In genomic region chr5:124740991-124741583, GRCh38 we compare ENCODE assay signal across 10 cellular contexts. TPM values are rescaled to one million over a fixed set of nuclear protein-coding genes. Genes with fewer than 3 reads are reported as not detected.
DNase-seq lines count a peak whose midpoint lies in the region; TF ChIP-seq lines count a peak whose summit lies in the region.
"Had no signal": no experiment of that assay in that cellular context is flagged by ENCODE, and none has a peak within 500 bp of the region (broad histone marks: within the 10 kb centered on the region; RNA-seq: fewer than 3 reads in every experiment).

No MANE protein-coding gene starts in this region.

- H3K27me3 ChIP-seq in mucosa of rectum (ENCODE audit: control insufficient read depth in 2 of 2, insufficient read depth in 2 of 2, low read length in 2 of 2) = no peaks in the 10 kb centered on the region

- no peaks in the 10 kb centered on the region for H3K9me3 Mint-ChIP-seq in activated T-helper 1 cell treated with anti-CD3 and anti-CD28 coated beads, Interleukin-12 subunit alpha, Interleukin-12 subunit beta, Interleukin-2, Interleukin-4 antibody, amounts not matched to agents 30 ng/mL and 10 ng/mL and 1 ng/mL, durations not matched to agents 14 hours and 24 hours and 36 hours

- intact Hi-C loops in activated T-helper 1 cell treated with anti-CD3 and anti-CD28 coated beads, Interleukin-12 subunit alpha, Interleukin-12 subunit beta, Interleukin-2, Interleukin-4 antibody, amounts not matched to agents 30 ng/mL and 10 ng/mL and 1 ng/mL, durations not matched to agents 14 hours and 24 hours and 36 hours (cut with micrococcal nuclease) = no loop called here

- peak; percentile 88 for DNase-seq in Caki2 (ENCODE audit: low read depth)
- peak; percentile 92 for DNase-seq in M059J (ENCODE audit: low read depth)
- DNase-seq in choroid plexus epithelial cell (ENCODE audit: low read depth) = peak; percentile 37
- DNase-seq in activated T-helper 1 cell treated with anti-CD3 and anti-CD28 coated beads, Interleukin-12 subunit alpha, Interleukin-12 subunit beta, Interleukin-2, Interleukin-4 antibody, amounts not matched to agents 30 ng/mL and 10 ng/mL and 1 ng/mL, durations not matched to agents 14 hours and 24 hours and 36 hours (ENCODE audit: low spot score) = no peak
- no peak for DNase-seq in SHP77 treated with DMSO at 0.1 percent for 48 hours (lab: John Stamatoyannopoulos, UW)
- DNase-seq in activated T-cell treated with anti-CD3 and anti-CD28 coated beads, Interleukin-2, amount 50 U/mL, for 48 hours = no peak
- no peak for DNase-seq in mesenteric fat pad (ENCODE audit: low spot score)
- DNase-seq: stimulated activated CD4-positive, alpha-beta T cell treated with anti-CD3 and anti-CD28 coated beads, Interleukin-2, amount 100 ng/mL, for 24 hours had no signal

- H3K27me3 Mint-ChIP-seq in activated T-helper 1 cell treated with anti-CD3 and anti-CD28 coated beads, Interleukin-12 subunit alpha, Interleukin-12 subunit beta, Interleukin-2, Interleukin-4 antibody, amounts not matched to agents 30 ng/mL and 10 ng/mL and 1 ng/mL, durations not matched to agents 14 hours and 24 hours and 36 hours (ENCODE audit: insufficient read depth) = peaks cover 14% of the 10 kb centered on the region

- no peaks in the 10 kb centered on the region for H3K36me3 ChIP-seq in mucosa of rectum (ENCODE audit: control insufficient read depth in 2 of 2, insufficient read depth in 2 of 2, low read length in 2 of 2)

- H3K36me3 Mint-ChIP-seq in activated T-helper 1 cell treated with anti-CD3 and anti-CD28 coated beads, Interleukin-12 subunit alpha, Interleukin-12 subunit beta, Interleukin-2, Interleukin-4 antibody, amounts not matched to agents 30 ng/mL and 10 ng/mL and 1 ng/mL, durations not matched to agents 14 hours and 24 hours and 36 hours (ENCODE audit: low read depth) = no peaks in the 10 kb centered on the region

- H3K9ac ChIP-seq in mucosa of rectum (ENCODE audit: low read depth in 1 of 2, low read length in 2 of 2) = no peak overlapping the region

- H3K9me3 ChIP-seq in mucosa of rectum (ENCODE audit: control insufficient read depth in 2 of 2, low read length in 2 of 2) = no peaks in the 10 kb centered on the region

- H3K27ac ChIP-seq in mucosa of rectum (ENCODE audit: low read depth in 2 of 2, low read length in 2 of 2) = peak overlapping the region; percentile 10 to 92

- in situ Hi-C loops in Caki2 (cut with HindIII; ENCODE audit: low pct_unique_long_range_greater_than_20kb, low sequenced_read_pairs) = no loop called here

- H3K4me3 Mint-ChIP-seq in activated T-helper 1 cell treated with anti-CD3 and anti-CD28 coated beads, Interleukin-12 subunit alpha, Interleukin-12 subunit beta, Interleukin-2, Interleukin-4 antibody, amounts not matched to agents 30 ng/mL and 10 ng/mL and 1 ng/mL, durations not matched to agents 14 hours and 24 hours and 36 hours = no peak overlapping the region

- H3K4me1 Mint-ChIP-seq in activated T-helper 1 cell treated with anti-CD3 and anti-CD28 coated beads, Interleukin-12 subunit alpha, Interleukin-12 subunit beta, Interleukin-2, Interleukin-4 antibody, amounts not matched to agents 30 ng/mL and 10 ng/mL and 1 ng/mL, durations not matched to agents 14 hours and 24 hours and 36 hours (ENCODE audit: low read depth) = no peaks in the 10 kb centered on the region

- peaks cover 40 to 68% of the 10 kb centered on the region in 2 donors for H3K4me1 ChIP-seq in mucosa of rectum (ENCODE audit: control insufficient read depth in 2 of 2, insufficient read depth in 2 of 2, low read length in 2 of 2)

- no peak overlapping the region for H3K27ac Mint-ChIP-seq in activated T-helper 1 cell treated with anti-CD3 and anti-CD28 coated beads, Interleukin-12 subunit alpha, Interleukin-12 subunit beta, Interleukin-2, Interleukin-4 antibody, amounts not matched to agents 30 ng/mL and 10 ng/mL and 1 ng/mL, durations not matched to agents 14 hours and 24 hours and 36 hours

- H3K4me3 ChIP-seq in choroid plexus epithelial cell (ENCODE audit: low read depth, low read length) (no peak overlapping the region), mucosa of rectum (ENCODE audit: low read length in 2 of 2) (peak overlapping the region in 1 of 2 donors; percentile 85)
- H3K4me3 ChIP-seq: lung had no signal

- TF ChIP-seq CTCF in choroid plexus epithelial cell (conservative IDR thresholded peaks at IDR 0.05; ENCODE audit: low read depth, low read length) = no peak

RNA-seq across cellular contexts. Expression of gene ZNF608, which starts 5.4 kb away (rescaled TPM):
- 23.9 and 24.7 TPM in 2 replicates for total RNA-seq in Caki2 (2014; rRNA removed; shearing (Covaris generic); ENCODE audit: low replicate concordance)
- 14.2 and 18.0 TPM in 2 replicates for total RNA-seq in M059J (2014; rRNA removed; shearing (Covaris generic))
- not detected in 2 replicates for total RNA-seq in activated T-helper 1 cell treated with anti-CD3 and anti-CD28 coated beads, Interleukin-12 subunit alpha, Interleukin-12 subunit beta, Interleukin-2, Interleukin-4 antibody, amounts not matched to agents 30 ng/mL and 10 ng/mL and 1 ng/mL, durations not matched to agents 14 hours and 24 hours and 36 hours
- 15.3 TPM for total RNA-seq in mesenteric fat pad

Comparison
In these comparisons a context has a peak if more than half of its experiments do, and no peak if none do; other contexts are left out.
1. DNase-seq: peak in Caki2 (single experiment), M059J (single experiment) and choroid plexus epithelial cell (single experiment); none in activated T-helper 1 cell treated with anti-CD3 and anti-CD28 coated beads, Interleukin-12 subunit alpha, Interleukin-12 subunit beta, Interleukin-2, Interleukin-4 antibody, amounts not matched to agents 30 ng/mL and 10 ng/mL and 1 ng/mL, durations not matched to agents 14 hours and 24 hours and 36 hours (single experiment), SHP77 treated with DMSO at 0.1 percent for 48 hours (single experiment), activated T-cell treated with anti-CD3 and anti-CD28 coated beads, Interleukin-2, amount 50 U/mL, for 48 hours (0 of 2) and mesenteric fat pad (single experiment).
2. RNA of gene ZNF608, which starts 5.4 kb away (total RNA-seq): 23.9 to 24.7 TPM in Caki2, 14.2 to 18.0 TPM in M059J and 15.3 TPM in mesenteric fat pad (single experiment); not detected in activated T-helper 1 cell treated with anti-CD3 and anti-CD28 coated beads, Interleukin-12 subunit alpha, Interleukin-12 subunit beta, Interleukin-2, Interleukin-4 antibody, amounts not matched to agents 30 ng/mL and 10 ng/mL and 1 ng/mL, durations not matched to agents 14 hours and 24 hours and 36 hours; every median in the first group is over 10 times any median in the second.